Comparison of ENCODE assay signal across 8 cellular contexts in genomic region chr2:96870631-96871255, GRCh38. TPM values are rescaled to one million over a fixed set of nuclear protein-coding genes. Genes with fewer than 3 reads are reported as not detected.
A peak's percentile ranks its signal among the peaks of the same experiment; 100 is the strongest.
DNase-seq lines count a peak whose midpoint lies in the region; ATAC-seq and TF ChIP-seq lines count a peak whose summit lies in the region.

No MANE protein-coding gene starts in this region.

- intact Hi-C loops in natural killer cell (cut with micrococcal nuclease): loop anchor here (1.0 kb wide), 2 partner anchors 12 to 54 kb away; partner anchors contain the start of genes ANKRD39 and CNNM3
- intact Hi-C loops in upper lobe of right lung (cut with DNase I): no loop called here

- no peaks in the 10 kb centered on the region for H3K27me3 Mint-ChIP-seq in natural killer cell (ENCODE audit: low read depth in 2 of 2)

- H3K4me3 ChIP-seq in ACC112 (ENCODE audit: low read depth, low read length): peak overlapping the region; percentile 99
- H3K4me3 ChIP-seq in epithelial cell of esophagus (ENCODE audit: low read length): peak overlapping the region; percentile 41
- peak overlapping the region; percentile 91 for H3K4me3 ChIP-seq in upper lobe of right lung

- H3K4me1 ChIP-seq in ACC112 (ENCODE audit: control insufficient read depth, insufficient read depth, low read length, unreplicated experiment): peaks cover 30% of the 10 kb centered on the region
- H3K4me1 ChIP-seq in upper lobe of right lung: peaks cover 53% of the 10 kb centered on the region

- H3K4me3 Mint-ChIP-seq in natural killer cell: peak overlapping the region; percentile 93

- H3K27ac ChIP-seq in ACC112 (ENCODE audit: low read depth, low read length) (no peak overlapping the region), upper lobe of right lung (peak overlapping the region; percentile 94)

- H3K9me3 Mint-ChIP-seq in natural killer cell: no peaks in the 10 kb centered on the region

- peak; percentile 51 to 68 (median 58) for ATAC-seq in natural killer cell
- peak; percentile 8 for ATAC-seq in upper lobe of right lung
- ATAC-seq in GM18520 (IDR thresholded peaks at IDR 0.05; ENCODE audit: unreplicated experiment): no peak

- DNase-seq in LHCN-M2 (ENCODE audit: low read depth) (peak; percentile 61), epithelial cell of esophagus (ENCODE audit: low read depth) (peak; percentile 47), natural killer cell (peak; percentile 76), upper lobe of right lung (peak; percentile 79), NCI-H446 (lab: John Stamatoyannopoulos, UW) (no peak)
- DNase-seq in activated CD8-positive, alpha-beta memory T cell treated with anti-CD3 and anti-CD28 coated beads, Interleukin-2, amount 50 U/mL, for 1 hour (ENCODE audit: extremely low read depth): peak; percentile 43

- no peaks in the 10 kb centered on the region for H3K9me3 ChIP-seq in upper lobe of right lung

- TF ChIP-seq CTCF in epithelial cell of esophagus (IDR thresholded peaks at IDR 0.05; ENCODE audit: insufficient read depth, low read depth, low read length, missing control alignments) (no peak), natural killer cell (IDR thresholded peaks at IDR 0.05) (no peak), upper lobe of right lung (IDR thresholded peaks at IDR 0.05) (no peak)

- no peaks in the 10 kb centered on the region for H3K36me3 Mint-ChIP-seq in natural killer cell

- no peak overlapping the region for H2AFZ ChIP-seq in ACC112 (ENCODE audit: low read length, unreplicated experiment)

- no peaks in the 10 kb centered on the region for H3K36me3 ChIP-seq in ACC112 (ENCODE audit: insufficient read depth, low read length)
- H3K36me3 ChIP-seq in upper lobe of right lung: peaks cover 12% of the 10 kb centered on the region

- H3K27me3 ChIP-seq in ACC112 (ENCODE audit: insufficient read depth, low read length) (peaks cover 9% of the 10 kb centered on the region; the same call in 1 of the 2 replicates), upper lobe of right lung (no peaks in the 10 kb centered on the region)

- H3K27ac Mint-ChIP-seq in natural killer cell: peak overlapping the region; percentile 89 to 90

- peaks cover 23% of the 10 kb centered on the region for H3K79me2 ChIP-seq in ACC112 (ENCODE audit: control insufficient read depth, insufficient read depth, low read length, unreplicated experiment)

- peaks cover 34 to 47% of the 10 kb centered on the region in 2 donors for H3K4me1 Mint-ChIP-seq in natural killer cell

RNA-seq across cellular contexts. Expression of gene SEMA4C, which starts 0.9 kb away (rescaled TPM):
- total RNA-seq in LHCN-M2 (2014; rRNA removed) (91.4 and 118 TPM in 2 replicates), natural killer cell (10 to 100 TPM; 51.8 to 78.1 (median 65.8) TPM), upper lobe of right lung (37.7 TPM)
- 18.2 TPM for polyA plus RNA-seq in LHCN-M2 (2012)

RNA-seq across cellular contexts. Expression of gene ANKRD39, which starts 12.9 kb away (rescaled TPM):
- total RNA-seq in LHCN-M2 (2014; rRNA removed): 13.2 and 18.4 TPM in 2 replicates
- polyA plus RNA-seq in LHCN-M2 (2012): 15.2 TPM
- 10 to 100 TPM; 15.5 to 22.3 (median 21.6) TPM for total RNA-seq in natural killer cell
- 8.6 TPM for total RNA-seq in upper lobe of right lung

RNA-seq across cellular contexts. Expression of gene ANKRD23, which starts 26.9 kb away (rescaled TPM):
- total RNA-seq in LHCN-M2 (2014; rRNA removed) (1.0 and 2.6 TPM in 2 replicates), natural killer cell (10 to 100 TPM in 2 of 3 donors, 1 to 10 TPM in 1; 8.3 to 11.2 (median 10.1) TPM), upper lobe of right lung (1.7 TPM)
- polyA plus RNA-seq in LHCN-M2 (2012): 0.34 TPM

RNA-seq across cellular contexts. Expression of gene CNNM3, which starts 54.7 kb away (rescaled TPM):
- total RNA-seq in LHCN-M2 (2014; rRNA removed) (3.2 and 3.4 TPM in 2 replicates), natural killer cell (10 to 100 TPM; 33.8 to 55.2 (median 45.6) TPM), upper lobe of right lung (34.1 TPM)
- polyA plus RNA-seq in LHCN-M2 (2012): 3.7 TPM

Comparison
In these comparisons a context has a peak if more than half of its experiments do, and no peak if none do; other contexts are left out.
1. H3K4me3 ChIP-seq: peak in every context shown above with its lines; median percentile 99 in ACC112; 91 in upper lobe of right lung; 41 in epithelial cell of esophagus.
2. DNase-seq: peak in LHCN-M2 (single experiment), activated CD8-positive, alpha-beta memory T cell treated with anti-CD3 and anti-CD28 coated beads, Interleukin-2, amount 50 U/mL, for 1 hour (single experiment), epithelial cell of esophagus (single experiment), natural killer cell (single experiment) and upper lobe of right lung (single experiment); none in NCI-H446 (0 of 2).